ENCODE assay signal across 1 cellular context in the genomic region with DNA sequence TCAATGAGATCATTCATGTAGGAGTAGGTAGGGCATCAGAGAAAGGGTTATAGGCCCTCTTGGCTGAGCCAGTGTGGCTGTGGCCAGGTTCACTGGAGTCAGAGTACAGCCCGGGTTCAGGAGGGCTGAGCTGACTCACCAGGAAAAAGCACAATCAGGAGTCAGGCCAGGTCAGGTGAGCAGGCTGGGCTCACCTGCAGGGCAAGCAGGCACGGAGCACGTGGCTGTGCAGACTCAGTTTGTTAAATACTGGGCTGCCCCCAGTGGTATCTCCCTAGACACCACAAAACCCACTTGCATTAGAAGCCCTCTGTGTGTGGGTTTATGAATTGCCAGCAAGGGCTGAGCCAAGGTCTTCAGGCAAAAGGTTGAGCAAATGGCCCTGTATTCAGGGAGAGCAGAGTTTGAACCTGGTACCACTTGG.
TF ChIP-seq lines count a peak whose summit lies in the region.

No MANE protein-coding gene starts in this region.

TF ChIP-seq in HepG2, 621 proteins besides CTCF, POLR2A, EP300 and RAD21 (continued from another document and continues in another):
- TF ChIP-seq, protein P1, sequence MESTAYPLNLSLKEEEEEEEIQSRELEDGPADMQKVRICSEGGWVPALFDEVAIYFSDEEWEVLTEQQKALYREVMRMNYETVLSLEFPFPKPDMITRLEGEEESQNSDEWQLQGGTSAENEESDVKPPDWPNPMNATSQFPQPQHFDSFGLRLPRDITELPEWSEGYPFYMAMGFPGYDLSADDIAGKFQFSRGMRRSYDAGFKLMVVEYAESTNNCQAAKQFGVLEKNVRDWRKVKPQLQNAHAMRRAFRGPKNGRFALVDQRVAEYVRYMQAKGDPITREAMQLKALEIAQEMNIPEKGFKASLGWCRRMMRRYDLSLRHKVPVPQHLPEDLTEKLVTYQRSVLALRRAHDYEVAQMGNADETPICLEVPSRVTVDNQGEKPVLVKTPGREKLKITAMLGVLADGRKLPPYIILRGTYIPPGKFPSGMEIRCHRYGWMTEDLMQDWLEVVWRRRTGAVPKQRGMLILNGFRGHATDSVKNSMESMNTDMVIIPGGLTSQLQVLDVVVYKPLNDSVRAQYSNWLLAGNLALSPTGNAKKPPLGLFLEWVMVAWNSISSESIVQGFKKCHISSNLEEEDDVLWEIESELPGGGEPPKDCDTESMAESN (CRISPR knock-in tag; conservative IDR thresholded peaks at IDR 0.05) = no peak
- peak; percentile 75; the same call in 1 of the 2 replicates for TF ChIP-seq MEIS2 (CRISPR knock-in tag; IDR thresholded peaks at IDR 0.05)
- TF ChIP-seq ZNF232 (CRISPR knock-in tag; IDR thresholded peaks at IDR 0.05; ENCODE audit: borderline replicate concordance) = peak; percentile 88; the same call in 1 of the 2 replicates
- TF ChIP-seq, protein P2, sequence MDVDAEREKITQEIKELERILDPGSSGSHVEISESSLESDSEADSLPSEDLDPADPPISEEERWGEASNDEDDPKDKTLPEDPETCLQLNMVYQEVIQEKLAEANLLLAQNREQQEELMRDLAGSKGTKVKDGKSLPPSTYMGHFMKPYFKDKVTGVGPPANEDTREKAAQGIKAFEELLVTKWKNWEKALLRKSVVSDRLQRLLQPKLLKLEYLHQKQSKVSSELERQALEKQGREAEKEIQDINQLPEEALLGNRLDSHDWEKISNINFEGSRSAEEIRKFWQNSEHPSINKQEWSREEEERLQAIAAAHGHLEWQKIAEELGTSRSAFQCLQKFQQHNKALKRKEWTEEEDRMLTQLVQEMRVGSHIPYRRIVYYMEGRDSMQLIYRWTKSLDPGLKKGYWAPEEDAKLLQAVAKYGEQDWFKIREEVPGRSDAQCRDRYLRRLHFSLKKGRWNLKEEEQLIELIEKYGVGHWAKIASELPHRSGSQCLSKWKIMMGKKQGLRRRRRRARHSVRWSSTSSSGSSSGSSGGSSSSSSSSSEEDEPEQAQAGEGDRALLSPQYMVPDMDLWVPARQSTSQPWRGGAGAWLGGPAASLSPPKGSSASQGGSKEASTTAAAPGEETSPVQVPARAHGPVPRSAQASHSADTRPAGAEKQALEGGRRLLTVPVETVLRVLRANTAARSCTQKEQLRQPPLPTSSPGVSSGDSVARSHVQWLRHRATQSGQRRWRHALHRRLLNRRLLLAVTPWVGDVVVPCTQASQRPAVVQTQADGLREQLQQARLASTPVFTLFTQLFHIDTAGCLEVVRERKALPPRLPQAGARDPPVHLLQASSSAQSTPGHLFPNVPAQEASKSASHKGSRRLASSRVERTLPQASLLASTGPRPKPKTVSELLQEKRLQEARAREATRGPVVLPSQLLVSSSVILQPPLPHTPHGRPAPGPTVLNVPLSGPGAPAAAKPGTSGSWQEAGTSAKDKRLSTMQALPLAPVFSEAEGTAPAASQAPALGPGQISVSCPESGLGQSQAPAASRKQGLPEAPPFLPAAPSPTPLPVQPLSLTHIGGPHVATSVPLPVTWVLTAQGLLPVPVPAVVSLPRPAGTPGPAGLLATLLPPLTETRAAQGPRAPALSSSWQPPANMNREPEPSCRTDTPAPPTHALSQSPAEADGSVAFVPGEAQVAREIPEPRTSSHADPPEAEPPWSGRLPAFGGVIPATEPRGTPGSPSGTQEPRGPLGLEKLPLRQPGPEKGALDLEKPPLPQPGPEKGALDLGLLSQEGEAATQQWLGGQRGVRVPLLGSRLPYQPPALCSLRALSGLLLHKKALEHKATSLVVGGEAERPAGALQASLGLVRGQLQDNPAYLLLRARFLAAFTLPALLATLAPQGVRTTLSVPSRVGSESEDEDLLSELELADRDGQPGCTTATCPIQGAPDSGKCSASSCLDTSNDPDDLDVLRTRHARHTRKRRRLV (CRISPR knock-in tag; IDR thresholded peaks at IDR 0.05) = no peak
- no peak for TF ChIP-seq CHCHD3 (CRISPR knock-in tag; IDR thresholded peaks at IDR 0.05)
- TF ChIP-seq, protein P3, sequence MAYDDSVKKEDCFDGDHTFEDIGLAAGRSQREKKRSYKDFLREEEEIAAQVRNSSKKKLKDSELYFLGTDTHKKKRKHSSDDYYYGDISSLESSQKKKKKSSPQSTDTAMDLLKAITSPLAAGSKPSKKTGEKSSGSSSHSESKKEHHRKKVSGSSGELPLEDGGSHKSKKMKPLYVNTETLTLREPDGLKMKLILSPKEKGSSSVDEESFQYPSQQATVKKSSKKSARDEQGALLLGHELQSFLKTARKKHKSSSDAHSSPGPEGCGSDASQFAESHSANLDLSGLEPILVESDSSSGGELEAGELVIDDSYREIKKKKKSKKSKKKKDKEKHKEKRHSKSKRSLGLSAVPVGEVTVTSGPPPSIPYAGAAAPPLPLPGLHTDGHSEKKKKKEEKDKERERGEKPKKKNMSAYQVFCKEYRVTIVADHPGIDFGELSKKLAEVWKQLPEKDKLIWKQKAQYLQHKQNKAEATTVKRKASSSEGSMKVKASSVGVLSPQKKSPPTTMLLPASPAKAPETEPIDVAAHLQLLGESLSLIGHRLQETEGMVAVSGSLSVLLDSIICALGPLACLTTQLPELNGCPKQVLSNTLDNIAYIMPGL (CRISPR knock-in tag; IDR thresholded peaks at IDR 0.05; ENCODE audit: borderline replicate concordance in 1 of 2, low read depth in 1 of 2) = peak in 1 of 2 experiments; percentile 83; a peak in 2 of 4 replicates
- TF ChIP-seq, protein P4, sequence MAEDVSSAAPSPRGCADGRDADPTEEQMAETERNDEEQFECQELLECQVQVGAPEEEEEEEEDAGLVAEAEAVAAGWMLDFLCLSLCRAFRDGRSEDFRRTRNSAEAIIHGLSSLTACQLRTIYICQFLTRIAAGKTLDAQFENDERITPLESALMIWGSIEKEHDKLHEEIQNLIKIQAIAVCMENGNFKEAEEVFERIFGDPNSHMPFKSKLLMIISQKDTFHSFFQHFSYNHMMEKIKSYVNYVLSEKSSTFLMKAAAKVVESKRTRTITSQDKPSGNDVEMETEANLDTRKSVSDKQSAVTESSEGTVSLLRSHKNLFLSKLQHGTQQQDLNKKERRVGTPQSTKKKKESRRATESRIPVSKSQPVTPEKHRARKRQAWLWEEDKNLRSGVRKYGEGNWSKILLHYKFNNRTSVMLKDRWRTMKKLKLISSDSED (CRISPR knock-in tag; IDR thresholded peaks at IDR 0.05) = no peak
- TF ChIP-seq, protein P5, sequence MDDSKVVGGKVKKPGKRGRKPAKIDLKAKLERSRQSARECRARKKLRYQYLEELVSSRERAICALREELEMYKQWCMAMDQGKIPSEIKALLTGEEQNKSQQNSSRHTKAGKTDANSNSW (CRISPR knock-in tag; IDR thresholded peaks at IDR 0.05; ENCODE audit: borderline replicate concordance) = no peak
- TF ChIP-seq, protein P6, sequence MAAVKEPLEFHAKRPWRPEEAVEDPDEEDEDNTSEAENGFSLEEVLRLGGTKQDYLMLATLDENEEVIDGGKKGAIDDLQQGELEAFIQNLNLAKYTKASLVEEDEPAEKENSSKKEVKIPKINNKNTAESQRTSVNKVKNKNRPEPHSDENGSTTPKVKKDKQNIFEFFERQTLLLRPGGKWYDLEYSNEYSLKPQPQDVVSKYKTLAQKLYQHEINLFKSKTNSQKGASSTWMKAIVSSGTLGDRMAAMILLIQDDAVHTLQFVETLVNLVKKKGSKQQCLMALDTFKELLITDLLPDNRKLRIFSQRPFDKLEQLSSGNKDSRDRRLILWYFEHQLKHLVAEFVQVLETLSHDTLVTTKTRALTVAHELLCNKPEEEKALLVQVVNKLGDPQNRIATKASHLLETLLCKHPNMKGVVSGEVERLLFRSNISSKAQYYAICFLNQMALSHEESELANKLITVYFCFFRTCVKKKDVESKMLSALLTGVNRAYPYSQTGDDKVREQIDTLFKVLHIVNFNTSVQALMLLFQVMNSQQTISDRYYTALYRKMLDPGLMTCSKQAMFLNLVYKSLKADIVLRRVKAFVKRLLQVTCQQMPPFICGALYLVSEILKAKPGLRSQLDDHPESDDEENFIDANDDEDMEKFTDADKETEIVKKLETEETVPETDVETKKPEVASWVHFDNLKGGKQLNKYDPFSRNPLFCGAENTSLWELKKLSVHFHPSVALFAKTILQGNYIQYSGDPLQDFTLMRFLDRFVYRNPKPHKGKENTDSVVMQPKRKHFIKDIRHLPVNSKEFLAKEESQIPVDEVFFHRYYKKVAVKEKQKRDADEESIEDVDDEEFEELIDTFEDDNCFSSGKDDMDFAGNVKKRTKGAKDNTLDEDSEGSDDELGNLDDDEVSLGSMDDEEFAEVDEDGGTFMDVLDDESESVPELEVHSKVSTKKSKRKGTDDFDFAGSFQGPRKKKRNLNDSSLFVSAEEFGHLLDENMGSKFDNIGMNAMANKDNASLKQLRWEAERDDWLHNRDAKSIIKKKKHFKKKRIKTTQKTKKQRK (IDR thresholded peaks at IDR 0.05; ENCODE audit: low read length) = no peak
- TF ChIP-seq EZH2 (conservative IDR thresholded peaks at IDR 0.05; ENCODE audit: low read depth, low read length) = no peak
- no peak for TF ChIP-seq ZNF337 (CRISPR knock-in tag; IDR thresholded peaks at IDR 0.05; ENCODE audit: borderline replicate concordance, low read depth)
- peak; percentile 53 for TF ChIP-seq STAG1 (CRISPR knock-in tag; IDR thresholded peaks at IDR 0.05)
- TF ChIP-seq, protein P7, sequence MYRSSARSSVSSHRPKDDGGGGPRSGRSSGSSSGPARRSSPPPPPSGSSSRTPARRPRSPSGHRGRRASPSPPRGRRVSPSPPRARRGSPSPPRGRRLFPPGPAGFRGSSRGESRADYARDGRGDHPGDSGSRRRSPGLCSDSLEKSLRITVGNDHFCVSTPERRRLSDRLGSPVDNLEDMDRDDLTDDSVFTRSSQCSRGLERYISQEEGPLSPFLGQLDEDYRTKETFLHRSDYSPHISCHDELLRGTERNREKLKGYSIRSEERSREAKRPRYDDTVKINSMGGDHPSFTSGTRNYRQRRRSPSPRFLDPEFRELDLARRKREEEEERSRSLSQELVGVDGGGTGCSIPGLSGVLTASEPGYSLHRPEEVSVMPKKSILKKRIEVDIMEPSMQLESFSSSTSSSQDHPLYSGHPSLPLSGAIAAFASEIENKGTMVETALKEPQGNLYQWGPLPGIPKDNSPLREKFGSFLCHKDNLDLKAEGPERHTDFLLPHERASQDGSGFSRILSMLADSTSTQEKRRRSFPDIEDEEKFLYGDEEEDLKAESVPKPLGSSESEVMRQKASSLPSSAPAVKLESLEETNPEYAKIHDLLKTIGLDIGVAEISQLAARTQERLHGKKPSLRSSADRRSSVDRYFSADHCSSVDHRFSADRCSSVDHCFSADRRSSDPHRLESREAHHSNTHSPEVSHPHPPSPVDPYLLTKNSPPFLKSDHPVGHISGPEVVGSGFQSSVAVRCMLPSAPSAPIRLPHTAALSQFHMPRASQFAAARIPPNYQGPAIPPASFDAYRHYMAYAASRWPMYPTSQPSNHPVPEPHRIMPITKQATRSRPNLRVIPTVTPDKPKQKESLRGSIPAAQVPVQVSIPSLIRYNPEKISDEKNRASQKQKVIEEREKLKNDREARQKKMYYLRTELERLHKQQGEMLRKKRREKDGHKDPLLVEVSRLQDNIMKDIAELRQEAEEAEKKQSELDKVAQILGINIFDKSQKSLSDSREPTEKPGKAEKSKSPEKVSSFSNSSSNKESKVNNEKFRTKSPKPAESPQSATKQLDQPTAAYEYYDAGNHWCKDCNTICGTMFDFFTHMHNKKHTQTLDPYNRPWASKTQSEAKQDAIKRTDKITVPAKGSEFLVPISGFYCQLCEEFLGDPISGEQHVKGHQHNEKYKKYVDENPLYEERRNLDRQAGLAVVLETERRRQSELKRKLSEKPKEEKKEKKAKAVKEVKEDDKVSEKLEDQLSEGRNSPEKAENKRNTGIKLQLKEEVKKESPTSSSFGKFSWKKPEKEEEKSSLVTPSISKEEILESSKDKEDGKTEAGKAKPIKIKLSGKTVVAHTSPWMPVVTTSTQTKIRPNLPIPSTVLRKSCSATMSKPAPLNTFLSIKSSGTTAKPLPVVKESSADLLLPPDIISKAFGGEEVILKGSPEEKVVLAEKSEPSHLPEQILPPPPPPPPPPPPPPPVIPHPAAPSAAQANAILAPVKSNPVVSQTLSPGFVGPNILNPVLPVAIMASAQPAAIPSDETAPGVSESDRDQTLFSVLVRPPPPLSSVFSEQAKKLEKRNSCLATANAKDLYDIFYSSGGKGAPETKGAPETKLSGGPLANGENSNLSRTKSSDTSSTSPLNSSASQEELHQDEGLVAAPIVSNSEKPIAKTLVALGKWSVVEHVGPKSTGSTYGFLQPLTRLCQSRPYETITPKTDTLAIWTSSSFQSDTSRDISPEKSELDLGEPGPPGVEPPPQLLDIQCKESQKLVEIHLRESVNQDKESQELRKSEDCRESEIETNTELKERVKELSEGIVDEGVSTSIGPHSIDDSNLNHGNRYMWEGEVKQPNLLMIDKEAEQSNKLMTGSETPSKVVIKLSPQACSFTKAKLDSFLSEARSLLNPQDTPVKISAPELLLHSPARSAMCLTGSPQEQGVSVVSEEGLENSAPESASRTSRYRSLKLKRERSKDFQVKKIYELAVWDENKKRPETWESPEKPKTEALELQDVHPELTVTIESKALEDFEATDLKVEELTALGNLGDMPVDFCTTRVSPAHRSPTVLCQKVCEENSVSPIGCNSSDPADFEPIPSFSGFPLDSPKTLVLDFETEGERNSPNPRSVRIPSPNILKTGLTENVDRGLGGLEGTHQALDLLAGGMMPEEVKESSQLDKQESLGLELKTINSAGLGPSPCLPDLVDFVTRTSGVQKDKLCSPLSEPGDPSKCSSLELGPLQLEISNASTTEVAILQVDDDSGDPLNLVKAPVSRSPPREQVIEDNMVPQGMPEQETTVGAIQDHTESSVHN (CRISPR knock-in tag; IDR thresholded peaks at IDR 0.05) = no peak
- TF ChIP-seq HDAC6 (IDR thresholded peaks at IDR 0.05; ENCODE audit: low read depth, low read length) = no peak
- TF ChIP-seq ZNF629 (CRISPR knock-in tag; conservative IDR thresholded peaks at IDR 0.05) = peak; percentile 68
- no peak for TF ChIP-seq PRPF4 (IDR thresholded peaks at IDR 0.05; ENCODE audit: low read depth, low read length, poor library complexity, severe bottlenecking)
- TF ChIP-seq, protein P8, sequence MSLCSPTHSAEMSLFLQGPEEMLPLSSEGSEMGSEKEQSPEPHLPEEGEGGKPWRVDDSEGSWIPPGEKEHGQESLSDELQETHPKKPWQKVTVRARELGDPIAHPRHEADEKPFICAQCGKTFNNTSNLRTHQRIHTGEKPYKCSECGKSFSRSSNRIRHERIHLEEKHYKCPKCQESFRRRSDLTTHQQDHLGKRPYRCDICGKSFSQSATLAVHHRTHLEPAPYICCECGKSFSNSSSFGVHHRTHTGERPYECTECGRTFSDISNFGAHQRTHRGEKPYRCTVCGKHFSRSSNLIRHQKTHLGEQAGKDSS (CRISPR knock-in tag; IDR thresholded peaks at IDR 0.05; ENCODE audit: borderline replicate concordance, low read depth) = peak; percentile 65; the same call in 1 of the 2 replicates
- TF ChIP-seq ZSCAN22 (CRISPR knock-in tag; IDR thresholded peaks at IDR 0.05) = no peak
- TF ChIP-seq, protein P9, sequence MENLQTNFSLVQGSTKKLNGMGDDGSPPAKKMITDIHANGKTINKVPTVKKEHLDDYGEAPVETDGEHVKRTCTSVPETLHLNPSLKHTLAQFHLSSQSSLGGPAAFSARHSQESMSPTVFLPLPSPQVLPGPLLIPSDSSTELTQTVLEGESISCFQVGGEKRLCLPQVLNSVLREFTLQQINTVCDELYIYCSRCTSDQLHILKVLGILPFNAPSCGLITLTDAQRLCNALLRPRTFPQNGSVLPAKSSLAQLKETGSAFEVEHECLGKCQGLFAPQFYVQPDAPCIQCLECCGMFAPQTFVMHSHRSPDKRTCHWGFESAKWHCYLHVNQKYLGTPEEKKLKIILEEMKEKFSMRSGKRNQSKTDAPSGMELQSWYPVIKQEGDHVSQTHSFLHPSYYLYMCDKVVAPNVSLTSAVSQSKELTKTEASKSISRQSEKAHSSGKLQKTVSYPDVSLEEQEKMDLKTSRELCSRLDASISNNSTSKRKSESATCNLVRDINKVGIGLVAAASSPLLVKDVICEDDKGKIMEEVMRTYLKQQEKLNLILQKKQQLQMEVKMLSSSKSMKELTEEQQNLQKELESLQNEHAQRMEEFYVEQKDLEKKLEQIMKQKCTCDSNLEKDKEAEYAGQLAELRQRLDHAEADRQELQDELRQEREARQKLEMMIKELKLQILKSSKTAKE (CRISPR knock-in tag; IDR thresholded peaks at IDR 0.05; ENCODE audit: borderline replicate concordance) = no peak
- peak; percentile 56 for TF ChIP-seq GATAD2A (CRISPR knock-in tag; IDR thresholded peaks at IDR 0.05)
- TF ChIP-seq ZNF121 (CRISPR knock-in tag; IDR thresholded peaks at IDR 0.05) = no peak; the same call in 1 of the 2 replicates
- TF ChIP-seq MAF1 (CRISPR knock-in tag; IDR thresholded peaks at IDR 0.05; ENCODE audit: borderline replicate concordance) = no peak
- TF ChIP-seq CCDC6 (CRISPR knock-in tag; IDR thresholded peaks at IDR 0.05) = no peak
- no peak for TF ChIP-seq ZNF83 (CRISPR knock-in tag; IDR thresholded peaks at IDR 0.05; ENCODE audit: borderline replicate concordance)
